Comparison of ENCODE assay signal across 1 cellular context in genomic region chr3:20916966-20917606, GRCh38.
TF ChIP-seq lines count a peak whose summit lies in the region.

No MANE protein-coding gene starts in this region.

TF ChIP-seq in WTC11, 78 proteins besides CTCF, POLR2A, EP300 and RAD21 (continued from another document):
- no peak for TF ChIP-seq ERG (CRISPR knock-in tag; IDR thresholded peaks at IDR 0.05)
- TF ChIP-seq GTF2I (CRISPR knock-in tag; conservative IDR thresholded peaks at IDR 0.05), result no peak
- TF ChIP-seq OVOL2 (CRISPR knock-in tag; IDR thresholded peaks at IDR 0.05; ENCODE audit: borderline replicate concordance), result no peak
- TF ChIP-seq TEAD1 (CRISPR knock-in tag; IDR thresholded peaks at IDR 0.05), result no peak
- no peak for TF ChIP-seq ATF2 (CRISPR knock-in tag; IDR thresholded peaks at IDR 0.05; ENCODE audit: borderline replicate concordance, low read depth)
